ENCODE assay signal across 8 cellular contexts in the genomic region with DNA sequence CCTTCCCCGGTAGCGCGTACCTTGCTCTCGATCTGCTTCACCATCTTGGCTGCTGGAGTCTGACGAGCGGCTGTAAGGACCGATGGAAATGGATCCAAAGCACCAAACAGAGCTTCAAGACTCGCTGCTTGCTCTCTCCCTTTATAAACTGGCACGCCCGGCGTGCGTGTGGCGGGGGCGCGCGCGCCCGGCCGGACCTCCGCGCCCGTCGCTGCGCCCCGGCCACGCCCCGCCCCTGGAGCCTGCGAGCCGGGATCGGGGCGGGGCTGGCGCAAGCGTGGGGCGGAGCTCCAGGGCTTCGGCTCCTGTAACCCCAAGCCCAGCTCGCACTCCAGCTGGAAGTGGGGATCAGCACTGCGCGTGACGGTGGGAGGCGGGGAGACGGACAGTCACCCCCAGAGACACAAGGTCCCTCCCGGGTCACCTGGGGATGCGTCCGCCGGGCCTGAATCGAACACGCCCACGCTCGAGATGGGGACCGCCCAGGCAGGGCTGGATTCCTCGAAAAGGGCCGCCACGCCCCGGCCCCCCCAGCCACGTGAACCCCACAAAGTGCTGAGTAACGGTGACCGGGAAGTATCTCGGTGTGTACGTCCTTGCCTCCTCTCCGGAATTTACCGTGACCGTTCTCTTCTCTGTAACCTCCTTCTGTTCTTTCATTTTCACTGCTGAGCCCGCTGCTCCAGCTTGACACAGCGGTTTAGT. TPM values are rescaled to one million over a fixed set of nuclear protein-coding genes. Genes with fewer than 3 reads are reported as not detected.
DNase-seq lines count a peak whose midpoint lies in the region; ATAC-seq and TF ChIP-seq lines count a peak whose summit lies in the region.

A gene (minus strand): TSS at position 116 of the 705 bp plus-strand sequence. CDS start 72 bp downstream, at position 44.

- peak within 1 kb of the TSS; percentile 94 to 97 for H3K27ac ChIP-seq in esophagus (ENCODE audit: low read depth in 2 of 2, low read length in 1 of 2)
- H3K27ac ChIP-seq in muscle layer of duodenum (ENCODE audit: low read length) = peak within 1 kb of the TSS; percentile 95

- peak within 1 kb of the TSS; percentile 88 to 98 (median 98) for H3K4me3 Mint-ChIP-seq in IgD-negative memory B cell
- peak within 1 kb of the TSS; percentile 94 for H3K4me3 Mint-ChIP-seq in activated T-cell treated with anti-CD3 and anti-CD28 coated beads, Interleukin-2, amount 50 U/mL, for 24 hours

- no peaks in the 10 kb centered on the region for H3K27me3 ChIP-seq in esophagus (ENCODE audit: control insufficient read depth in 1 of 2, insufficient read depth in 2 of 2, low read length in 2 of 2)
- H3K27me3 ChIP-seq in muscle layer of duodenum (ENCODE audit: low read depth, low read length) = no peaks in the 10 kb centered on the region

- peak within 1 kb of the TSS; percentile 64 to 99 for H3K4me3 ChIP-seq in esophagus (ENCODE audit: low read depth in 1 of 2, low read length in 2 of 2)
- peak within 1 kb of the TSS; percentile 87 to 97 for H3K4me3 ChIP-seq in muscle layer of duodenum (ENCODE audit: low read depth in 1 of 2, low read length in 2 of 2)

- H3K9me3 ChIP-seq in esophagus (ENCODE audit: control insufficient read depth in 2 of 2, insufficient read depth in 1 of 2, low read depth in 1 of 2, low read length in 1 of 2) (peaks cover 0 to 2% of the 10 kb centered on the region in 2 donors), muscle layer of duodenum (ENCODE audit: control insufficient read depth in 1 of 2, low read length in 2 of 2) (no peaks in the 10 kb centered on the region)

- H3K27me3 Mint-ChIP-seq in IgD-negative memory B cell = no peaks in the 10 kb centered on the region
- no peaks in the 10 kb centered on the region for H3K27me3 Mint-ChIP-seq in activated T-cell treated with anti-CD3 and anti-CD28 coated beads, Interleukin-2, amount 50 U/mL, for 24 hours

- peak within 1 kb of the TSS; percentile 83 to 95 (median 93) for H3K27ac Mint-ChIP-seq in IgD-negative memory B cell
- H3K27ac Mint-ChIP-seq in activated T-cell treated with anti-CD3 and anti-CD28 coated beads, Interleukin-2, amount 50 U/mL, for 24 hours = peak within 1 kb of the TSS; percentile 99

- DNase-seq in DMS153 treated with DMSO at 0.1 percent for 48 hours (lab: John Stamatoyannopoulos, UW; ENCODE audit: unreplicated experiment) = peak; percentile 62
- DNase-seq in activated T-cell treated with anti-CD3 and anti-CD28 coated beads, Interleukin-2, amount 50 U/mL, for 24 hours = peak; percentile 94
- DNase-seq in stimulated activated CD8-positive, alpha-beta memory T cell treated with anti-CD3 and anti-CD28 coated beads, Interleukin-7, amount 100 ng/mL, for 4 hours (ENCODE audit: low read depth in 2 of 2) = peak; percentile 78 to 82

- H3K4me1 ChIP-seq in esophagus (ENCODE audit: control insufficient read depth in 2 of 2, insufficient read depth in 2 of 2, low read length in 1 of 2) = peaks cover 0 to 3% of the 10 kb centered on the region in 2 donors
- peaks cover 5 to 22% of the 10 kb centered on the region in 2 donors for H3K4me1 ChIP-seq in muscle layer of duodenum (ENCODE audit: control insufficient read depth in 1 of 2, insufficient read depth in 2 of 2, low read length in 2 of 2)

- H3K9me3 Mint-ChIP-seq in IgD-negative memory B cell = no peaks in the 10 kb centered on the region
- H3K9me3 Mint-ChIP-seq in activated T-cell treated with anti-CD3 and anti-CD28 coated beads, Interleukin-2, amount 50 U/mL, for 24 hours = no peaks in the 10 kb centered on the region

- WGBS in esophagus, 2 donors = 0 to 1% methylated on average over 64 of the region's 64 CpGs

- H3K36me3 ChIP-seq in esophagus (ENCODE audit: control insufficient read depth in 2 of 2, insufficient read depth in 2 of 2, low read length in 1 of 2) (no peaks in the 10 kb centered on the region), muscle layer of duodenum (ENCODE audit: control insufficient read depth in 1 of 2, insufficient read depth in 2 of 2, low read length in 2 of 2) (peaks cover 0 to 5% of the 10 kb centered on the region in 2 donors)

- H3K36me3 Mint-ChIP-seq in IgD-negative memory B cell = no peaks in the 10 kb centered on the region
- peaks cover 48% of the 10 kb centered on the region for H3K36me3 Mint-ChIP-seq in activated T-cell treated with anti-CD3 and anti-CD28 coated beads, Interleukin-2, amount 50 U/mL, for 24 hours (ENCODE audit: low read depth)

- peaks cover 16 to 29% (median 23%) of the 10 kb centered on the region in 3 donors for H3K4me1 Mint-ChIP-seq in IgD-negative memory B cell
- peaks cover 61% of the 10 kb centered on the region for H3K4me1 Mint-ChIP-seq in activated T-cell treated with anti-CD3 and anti-CD28 coated beads, Interleukin-2, amount 50 U/mL, for 24 hours (ENCODE audit: low read depth)

- peak; percentile 59 for ATAC-seq in GM21576 (IDR thresholded peaks at IDR 0.05; ENCODE audit: unreplicated experiment)

TF ChIP-seq in PFSK-1, 5 proteins besides CTCF, POLR2A, EP300 and RAD21:
- TF ChIP-seq SIN3A (IDR thresholded peaks at IDR 0.05; ENCODE audit: borderline replicate concordance, insufficient read depth, low read length) = no peak
- TF ChIP-seq FOXP2 (optimal IDR thresholded peaks at IDR 0.05; ENCODE audit: borderline replicate concordance, extremely low read depth, extremely low read length, insufficient read depth) = no peak
- peak; percentile 84 for TF ChIP-seq POLR2AphosphoS5 (IDR thresholded peaks at IDR 0.05; ENCODE audit: low read depth, low read length)
- TF ChIP-seq, protein P1, sequence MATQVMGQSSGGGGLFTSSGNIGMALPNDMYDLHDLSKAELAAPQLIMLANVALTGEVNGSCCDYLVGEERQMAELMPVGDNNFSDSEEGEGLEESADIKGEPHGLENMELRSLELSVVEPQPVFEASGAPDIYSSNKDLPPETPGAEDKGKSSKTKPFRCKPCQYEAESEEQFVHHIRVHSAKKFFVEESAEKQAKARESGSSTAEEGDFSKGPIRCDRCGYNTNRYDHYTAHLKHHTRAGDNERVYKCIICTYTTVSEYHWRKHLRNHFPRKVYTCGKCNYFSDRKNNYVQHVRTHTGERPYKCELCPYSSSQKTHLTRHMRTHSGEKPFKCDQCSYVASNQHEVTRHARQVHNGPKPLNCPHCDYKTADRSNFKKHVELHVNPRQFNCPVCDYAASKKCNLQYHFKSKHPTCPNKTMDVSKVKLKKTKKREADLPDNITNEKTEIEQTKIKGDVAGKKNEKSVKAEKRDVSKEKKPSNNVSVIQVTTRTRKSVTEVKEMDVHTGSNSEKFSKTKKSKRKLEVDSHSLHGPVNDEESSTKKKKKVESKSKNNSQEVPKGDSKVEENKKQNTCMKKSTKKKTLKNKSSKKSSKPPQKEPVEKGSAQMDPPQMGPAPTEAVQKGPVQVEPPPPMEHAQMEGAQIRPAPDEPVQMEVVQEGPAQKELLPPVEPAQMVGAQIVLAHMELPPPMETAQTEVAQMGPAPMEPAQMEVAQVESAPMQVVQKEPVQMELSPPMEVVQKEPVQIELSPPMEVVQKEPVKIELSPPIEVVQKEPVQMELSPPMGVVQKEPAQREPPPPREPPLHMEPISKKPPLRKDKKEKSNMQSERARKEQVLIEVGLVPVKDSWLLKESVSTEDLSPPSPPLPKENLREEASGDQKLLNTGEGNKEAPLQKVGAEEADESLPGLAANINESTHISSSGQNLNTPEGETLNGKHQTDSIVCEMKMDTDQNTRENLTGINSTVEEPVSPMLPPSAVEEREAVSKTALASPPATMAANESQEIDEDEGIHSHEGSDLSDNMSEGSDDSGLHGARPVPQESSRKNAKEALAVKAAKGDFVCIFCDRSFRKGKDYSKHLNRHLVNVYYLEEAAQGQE (IDR thresholded peaks at IDR 0.05; ENCODE audit: insufficient read depth in 1 of 2, low read depth in 2 of 2, low read length in 2 of 2) = no peak
- peak; percentile 81; the same call in 1 of the 2 replicates for TF ChIP-seq TAF1 (IDR thresholded peaks at IDR 0.05; ENCODE audit: borderline replicate concordance, insufficient read depth, low read length)
TF ChIP-seq in PFSK-1: peak in this region for 2.

RNA-seq across cellular contexts. Expression of the gene that starts here (rescaled TPM):
- polyA plus RNA-seq in IgD-negative memory B cell = 120 TPM
- 51.3 TPM for polyA plus RNA-seq in PFSK-1 (2012; ENCODE audit: insufficient read length, low read depth)
- polyA plus RNA-seq in esophagus = 1,000 to 10,000 TPM; 1,229 to 1,425 TPM

Comparison
In these comparisons a context has a peak if more than half of its experiments do, and no peak if none do; other contexts are left out.
1. Peak in every context shown above with its lines: DNase-seq, ATAC-seq, H3K4me3 ChIP-seq and H3K27ac ChIP-seq.
2. RNA of the gene that starts here (polyA plus RNA-seq): 1,229 to 1,425 TPM in esophagus; 120 TPM in IgD-negative memory B cell (single experiment); every median in the first group is over 10 times any median in the second.